ENCODE assay signal across 8 cellular contexts in genomic region chr15:78177447-78177873, GRCh38. TPM values are rescaled to one million over a fixed set of nuclear protein-coding genes. Genes with fewer than 3 reads are reported as not detected.
A peak's percentile ranks its signal among the peaks of the same experiment; 100 is the strongest.
DNase-seq lines count a peak whose midpoint lies in the region; ATAC-seq and TF ChIP-seq lines count a peak whose summit lies in the region.

No MANE protein-coding gene starts in this region.

- peaks cover 7% of the 10 kb centered on the region for H3K27me3 Mint-ChIP-seq in nephron progenitor cell (ENCODE audit: low read depth, poor library complexity)

- H3K27ac ChIP-seq in VCaP (no peak overlapping the region), esophagus squamous epithelium (no peak overlapping the region)

- H3K9me3 ChIP-seq in esophagus squamous epithelium = no peaks in the 10 kb centered on the region

- no peak overlapping the region for H3K4me3 Mint-ChIP-seq in nephron progenitor cell

- peaks cover 1% of the 10 kb centered on the region for H3K4me1 Mint-ChIP-seq in nephron progenitor cell

- H3K36me3 Mint-ChIP-seq in nephron progenitor cell (ENCODE audit: low read depth) = peaks cover 10% of the 10 kb centered on the region

- H3K9me3 Mint-ChIP-seq in nephron progenitor cell = no peaks in the 10 kb centered on the region

- no peak for ATAC-seq in HG03460 (IDR thresholded peaks at IDR 0.05; ENCODE audit: unreplicated experiment)
- no peak for ATAC-seq in GM19023 (IDR thresholded peaks at IDR 0.05; ENCODE audit: unreplicated experiment)
- no peak for ATAC-seq in GM21381 (IDR thresholded peaks at IDR 0.05; ENCODE audit: unreplicated experiment)

- peak; percentile 96 for TF ChIP-seq CTCF in VCaP (conservative IDR thresholded peaks at IDR 0.05)
- TF ChIP-seq CTCF in esophagus squamous epithelium (IDR thresholded peaks at IDR 0.05) = peak in 5 of 6 experiments; percentile 31 to 53 (median 45)
- TF ChIP-seq CTCF in nephron progenitor cell (IDR thresholded peaks at IDR 0.05) = peak; percentile 76

- 28 to 46% methylated on average over 8 to 10 of the region's 12 CpGs for WGBS in esophagus squamous epithelium, 2 donors

- no peak overlapping the region for H3K4me3 ChIP-seq in esophagus squamous epithelium

- no peaks in the 10 kb centered on the region for H3K27me3 ChIP-seq in esophagus squamous epithelium

- no peak overlapping the region for H3K27ac Mint-ChIP-seq in nephron progenitor cell

- H3K4me1 ChIP-seq in esophagus squamous epithelium = no peaks in the 10 kb centered on the region

- H3K36me3 ChIP-seq in esophagus squamous epithelium = peaks cover 0 to 7% (median 0%) of the 10 kb centered on the region in 3 donors

- DNase-seq in COLO829 (ENCODE audit: low spot score) = peak; percentile 9
- peak; percentile 73 for DNase-seq in HT-29 (ENCODE audit: low spot score)
- DNase-seq in esophagus squamous epithelium (lab: John Stamatoyannopoulos, UW) = no peak
- peak; percentile 73 for DNase-seq in nephron progenitor cell

- intact Hi-C loops in esophagus squamous epithelium (cut with DNase I) = no loop called here

- no peak for TF ChIP-seq POLR2A in esophagus squamous epithelium (IDR thresholded peaks at IDR 0.05)

RNA-seq across cellular contexts. Expression of gene IDH3A, which starts 28.3 kb away (rescaled TPM):
- total RNA-seq in HT-29 (2014; rRNA removed; shearing (Covaris generic)) = 34.4 and 35.8 TPM in 2 replicates
- total RNA-seq in esophagus squamous epithelium = 100 to 1,000 TPM in 2 of 4 donors, 10 to 100 TPM in 2; 50.7 to 114 (median 83.8) TPM

RNA-seq across cellular contexts. Expression of gene CIB2, which starts 46.2 kb away (rescaled TPM):
- 0.44 and 0.74 TPM in 2 replicates for total RNA-seq in HT-29 (2014; rRNA removed; shearing (Covaris generic))
- 10 to 100 TPM in 1 of 4 donors, 1 to 10 TPM in 3; 1.1 to 11.8 (median 1.5) TPM for total RNA-seq in esophagus squamous epithelium

RNA-seq across cellular contexts. Expression of gene ACSBG1, which starts 56.9 kb away (rescaled TPM):
- 1.4 and 3.6 TPM in 2 replicates for total RNA-seq in HT-29 (2014; rRNA removed; shearing (Covaris generic))
- total RNA-seq in esophagus squamous epithelium = under 1 TPM in 2 of 4 donors, not detected in 2; 0.09 to 0.31 TPM

Comparison
In these comparisons a context has a peak if more than half of its experiments do, and no peak if none do; other contexts are left out.
1. CTCF ChIP-seq: peak in every context shown above with its lines; median percentile 96 in VCaP; 76 in nephron progenitor cell; 45 in esophagus squamous epithelium.